ENCODE assay signal across 10 cellular contexts in the genomic region with DNA sequence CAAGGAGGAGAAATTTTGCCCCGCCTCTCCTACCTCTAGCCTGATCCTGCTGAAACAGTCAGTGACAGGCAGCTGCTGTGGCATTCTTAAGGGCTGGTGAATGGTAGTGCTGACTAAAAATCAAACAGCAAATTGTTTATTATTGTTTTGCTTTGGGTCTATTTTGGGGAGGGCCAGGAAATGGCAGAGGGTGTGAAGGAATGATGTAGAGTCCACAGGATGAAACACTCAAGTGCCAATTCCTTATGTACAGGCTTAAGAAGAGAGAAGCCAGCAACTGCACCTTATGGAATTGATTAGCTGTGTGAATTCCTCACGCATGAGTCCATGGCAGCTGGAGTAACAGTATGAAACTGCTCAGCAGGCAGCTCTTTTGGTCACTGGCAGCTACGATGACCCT. TPM values are rescaled to one million over a fixed set of nuclear protein-coding genes. Genes with fewer than 3 reads are reported as not detected.
DNase-seq lines count a peak whose midpoint lies in the region; ATAC-seq and TF ChIP-seq lines count a peak whose summit lies in the region.
"Had no signal": no experiment of that assay in that cellular context is flagged by ENCODE, and none has a peak within 500 bp of the region (broad histone marks: within the 10 kb centered on the region; RNA-seq: fewer than 3 reads in every experiment).

No MANE protein-coding gene starts in this region.

- H3K9me3 Mint-ChIP-seq in endodermal cell (no peaks in the 10 kb centered on the region), osteocyte (ENCODE audit: unreplicated experiment) (no peaks in the 10 kb centered on the region)

- no peaks in the 10 kb centered on the region for H3K36me3 Mint-ChIP-seq in endodermal cell (ENCODE audit: low read depth)
- no peaks in the 10 kb centered on the region for H3K36me3 Mint-ChIP-seq in osteocyte (ENCODE audit: unreplicated experiment)

- no peak overlapping the region for H3K4me3 Mint-ChIP-seq in endodermal cell
- H3K4me3 Mint-ChIP-seq in osteocyte (ENCODE audit: unreplicated experiment) = peak overlapping the region; percentile 27

- no peak overlapping the region for H2AFZ ChIP-seq in PC-3 (ENCODE audit: low read length)

- no peak overlapping the region for H3K4me2 ChIP-seq in PC-3 (ENCODE audit: low read length)

- H3K27ac ChIP-seq in PC-3 (ENCODE audit: low read length) (no peak overlapping the region), endodermal cell (ENCODE audit: low read depth, low read length) (no peak overlapping the region)
- H3K27ac ChIP-seq: suprapubic skin had no signal

- no peaks in the 10 kb centered on the region for H3K9me2 ChIP-seq in PC-3 (replicated peaks; ENCODE audit: low read length)

- H3K4me1 ChIP-seq in PC-3 (ENCODE audit: insufficient read depth, low read length) = 0 out of 2 replicates have a peak, but pooled peaks cover 4% of the 10 kb centered on the region
- H3K4me1 ChIP-seq in endodermal cell (ENCODE audit: control insufficient read depth, insufficient read depth, low read length) = no peaks in the 10 kb centered on the region
- H3K4me1 ChIP-seq: suprapubic skin had no signal

- BruUV-seq in PC-3 (replicated peaks; lab: Mats Ljungman, UMichigan) = no TSS peak

- H4K20me1 ChIP-seq in PC-3 (ENCODE audit: low read length) = peaks cover 33% of the 10 kb centered on the region

- TF ChIP-seq CTCF in PC-3 (conservative IDR thresholded peaks at IDR 0.05; ENCODE audit: low read depth, low read length) = no peak
- no peak for TF ChIP-seq CTCF in endodermal cell (conservative IDR thresholded peaks at IDR 0.05)
- TF ChIP-seq CTCF in osteocyte (IDR thresholded peaks at IDR 0.05) = no peak

- intact Hi-C loops in PC-3 (cut with micrococcal nuclease) = no loop called here

- ATAC-seq in PC-3 = peak; percentile 49
- ATAC-seq in GM19455 (IDR thresholded peaks at IDR 0.05; ENCODE audit: unreplicated experiment) = no peak

- peak overlapping the region; percentile 48 for H3K27ac Mint-ChIP-seq in endodermal cell
- H3K27ac Mint-ChIP-seq in osteocyte (ENCODE audit: unreplicated experiment) = peak overlapping the region; percentile 65

- no peaks in the 10 kb centered on the region; the same call in 1 of the 2 replicates for H3K36me3 ChIP-seq in PC-3 (ENCODE audit: low read depth, low read length)
- no peaks in the 10 kb centered on the region for H3K36me3 ChIP-seq in endodermal cell (ENCODE audit: control insufficient read depth, insufficient read depth, low read length)
- H3K36me3 ChIP-seq: suprapubic skin had no signal

- H3K9ac ChIP-seq in PC-3 (ENCODE audit: low read length) (no peak overlapping the region), endodermal cell (ENCODE audit: extremely low read depth, low read length, poor library complexity, severe bottlenecking) (no peak overlapping the region)

- peaks cover 100% of the 10 kb centered on the region for H3K79me2 ChIP-seq in PC-3 (ENCODE audit: low read length)

- no peaks in the 10 kb centered on the region for H3K9me3 ChIP-seq in PC-3 (ENCODE audit: low read length)
- H3K9me3 ChIP-seq in endodermal cell (ENCODE audit: control insufficient read depth, low read length) = no peaks in the 10 kb centered on the region
- H3K9me3 ChIP-seq: suprapubic skin had no signal

- peak; percentile 56 for DNase-seq in Daoy (ENCODE audit: low read depth)
- DNase-seq in PC-3 = peak; percentile 23
- no peak for DNase-seq in endodermal cell
- DNase-seq in osteocyte (ENCODE audit: extremely low spot score, unreplicated experiment) = peak; percentile 85
- no peak for DNase-seq in DMS153 (lab: John Stamatoyannopoulos, UW)
- no peak for DNase-seq in T-helper 1 cell
- no peak for DNase-seq in NCI-H446 treated with DMSO at 0.1 percent for 48 hours (lab: John Stamatoyannopoulos, UW)
- DNase-seq: NCI-H1436 had no signal

- H3F3A ChIP-seq in PC-3 (ENCODE audit: low read length, unreplicated experiment) = no peaks in the 10 kb centered on the region

- H3K27me3 ChIP-seq in PC-3 (ENCODE audit: low read length) = no peaks in the 10 kb centered on the region
- H3K27me3 ChIP-seq in endodermal cell (ENCODE audit: control insufficient read depth, insufficient read depth, low read length, poor library complexity, severe bottlenecking) = no peaks in the 10 kb centered on the region
- H3K27me3 ChIP-seq: suprapubic skin had no signal

- no peak overlapping the region for H3K4me3 ChIP-seq in PC-3 (ENCODE audit: low read length)
- no peak overlapping the region for H3K4me3 ChIP-seq in endodermal cell (ENCODE audit: low read length)
- H3K4me3 ChIP-seq: suprapubic skin had no signal

- 20 to 75% methylated on average over 1 to 3 of the region's 3 CpGs for WGBS in endodermal cell (ENCODE audit: insufficient coverage in 1 of 2, insufficient read length in 1 of 2), 2 experiments

- H3K27me3 Mint-ChIP-seq in endodermal cell (ENCODE audit: insufficient read depth) (no peaks in the 10 kb centered on the region), osteocyte (ENCODE audit: unreplicated experiment) (no peaks in the 10 kb centered on the region)

- POLR2A ChIA-PET in PC-3 (lab: Charles Lee; ENCODE audit: unreplicated experiment) = no interaction called here

- CTCF ChIA-PET in PC-3 (lab: Charles Lee) = no interaction called here

- H3K4me1 Mint-ChIP-seq in endodermal cell (no peaks in the 10 kb centered on the region), osteocyte (ENCODE audit: unreplicated experiment) (peaks cover 52% of the 10 kb centered on the region)

RNA-seq across cellular contexts. Expression of a gene that starts 39.7 kb away (rescaled TPM):
- 6.1 and 11.0 TPM in 2 replicates for total RNA-seq in Daoy (2014; rRNA removed; shearing (Covaris generic))
- total RNA-seq in PC-3 (2014; rRNA removed) (36.6 and 43.4 TPM in 2 replicates), endodermal cell (under 1 TPM; 0.60 to 0.95 TPM), osteocyte (13.6 and 14.7 TPM in 2 replicates)
- polyA plus RNA-seq in endodermal cell (2013, experiment 1 of 2) = 7.7 TPM
- 7.5 TPM for polyA plus RNA-seq in endodermal cell (2013, experiment 2 of 2)

Comparison
In these comparisons a context has a peak if more than half of its experiments do, and no peak if none do; other contexts are left out.
1. DNase-seq: peak in Daoy (single experiment), PC-3 (single experiment) and osteocyte (single experiment); none in endodermal cell (single experiment), DMS153 (single experiment), T-helper 1 cell (0 of 5) and NCI-H446 treated with DMSO at 0.1 percent for 48 hours (single experiment).